ENCODE assay signal across 9 cellular contexts in the genomic region with DNA sequence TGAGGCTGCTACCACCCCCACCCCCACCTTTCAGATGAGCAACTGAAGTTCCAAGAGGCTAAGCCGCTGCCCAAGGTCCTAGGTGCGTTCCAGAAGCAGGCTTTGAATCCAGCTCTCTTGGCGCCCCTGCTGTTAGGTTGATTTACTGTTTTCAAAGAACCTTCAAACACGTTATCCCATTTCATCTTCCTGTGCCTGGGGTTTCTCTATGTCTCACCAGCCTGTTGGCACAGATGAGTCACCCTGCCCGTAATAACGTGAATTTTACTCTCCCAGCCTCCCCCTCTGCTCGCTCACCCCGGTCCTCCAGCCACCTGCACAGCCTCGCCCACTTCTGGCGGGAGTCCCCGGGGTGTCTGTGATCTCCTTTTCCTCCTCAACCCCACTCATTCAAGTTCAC. TPM values are rescaled to one million over a fixed set of nuclear protein-coding genes. Genes with fewer than 3 reads are reported as not detected.
DNase-seq lines count a peak whose midpoint lies in the region; ATAC-seq, FAIRE-seq and TF ChIP-seq lines count a peak whose summit lies in the region.
"Had no signal": no experiment of that assay in that cellular context is flagged by ENCODE, and none has a peak within 500 bp of the region (broad histone marks: within the 10 kb centered on the region; RNA-seq: fewer than 3 reads in every experiment).

No MANE protein-coding gene starts in this region.

- ATAC-seq in GM23338 (peak; percentile 57), sciatic nerve (no peak), lower lobe of right lung (no peak)

- H3K36me3 ChIP-seq in GM23338 (ENCODE audit: insufficient read depth) (no peaks in the 10 kb centered on the region), lower lobe of right lung (no peaks in the 10 kb centered on the region)

- no peak overlapping the region for H3K4me2 ChIP-seq in GM23338
- H3K4me2 ChIP-seq: KMS-11 had no signal

- H3K9me2 ChIP-seq in GM23338 (ENCODE audit: insufficient read depth), result no peaks in the 10 kb centered on the region

- TF ChIP-seq CTCF in GM23338 (conservative IDR thresholded peaks at IDR 0.05; ENCODE audit: low read depth in 2 of 2) (peak; percentile 19 to 31; a peak in 2 of 4 replicates), RWPE1 (conservative IDR thresholded peaks at IDR 0.05; ENCODE audit: low read depth) (0 out of 2 replicates have a peak, but pooled peaks have one; percentile 10), lower lobe of right lung (IDR thresholded peaks at IDR 0.05) (no peak)

- H3K4me3 ChIP-seq in GM23338 (no peak overlapping the region), lower lobe of right lung (no peak overlapping the region)

- CTCF ChIA-PET in RWPE1 (lab: Yijun Ruan, JAX), result interaction anchor here (0.6 to 0.8 kb wide), 6 partner anchors 43 to 352 kb away, joined by 3 to 6 read pairs (median 3); no protein-coding TSS in a partner anchor

- H3K27ac ChIP-seq in GM23338 (ENCODE audit: low read depth) (no peak overlapping the region), RWPE1 (peak overlapping the region; percentile 38), lower lobe of right lung (no peak overlapping the region)
- H3K27ac ChIP-seq: KMS-11 had no signal

- H3K27me3 ChIP-seq in GM23338 (ENCODE audit: insufficient read depth), result no peaks in the 10 kb centered on the region
- no peaks in the 10 kb centered on the region for H3K27me3 ChIP-seq in lower lobe of right lung (ENCODE audit: low read depth)

- no peak for FAIRE-seq in frontal cortex (lab: Jason Lieb, UNC)

- H2AFZ ChIP-seq in GM23338, result peak overlapping the region; percentile 56; the same call in 1 of the 2 replicates

- H3K9me3 ChIP-seq in lower lobe of right lung, result no peaks in the 10 kb centered on the region

- H3K4me1 Mint-ChIP-seq in GM23338, result peaks cover 12% of the 10 kb centered on the region

- no peak overlapping the region for H3K4me3 Mint-ChIP-seq in GM23338

- POLR2A ChIA-PET in RWPE1 (lab: Yijun Ruan, JAX; ENCODE audit: low non-redundant PET), result no interaction called here

- intact Hi-C loops in sciatic nerve (cut with DNase I) (no loop called here), lower lobe of right lung (cut with DNase I) (no loop called here)

- no peak overlapping the region for H3K27ac Mint-ChIP-seq in GM23338

- H3K79me2 ChIP-seq in GM23338 (replicated peaks; ENCODE audit: insufficient read depth), result no peaks in the 10 kb centered on the region

- H3K4me1 ChIP-seq in GM23338 (ENCODE audit: insufficient read depth), result no peaks in the 10 kb centered on the region; the same call in 1 of the 2 replicates
- H3K4me1 ChIP-seq in lower lobe of right lung, result peaks cover 3% of the 10 kb centered on the region

- DNase-seq in GM23338 (ENCODE audit: low spot score) (peak; percentile 55), RWPE1 (ENCODE audit: low spot score) (peak; percentile 64), amniotic epithelial cell (ENCODE audit: low read depth) (peak; percentile 40), NCI-H526 treated with DMSO at 0.1 percent for 48 hours (lab: John Stamatoyannopoulos, UW) (no peak), sciatic nerve (ENCODE audit: low spot score) (no peak), lower lobe of right lung (no peak), frontal cortex (ENCODE audit: low spot score in 2 of 2) (no peak)
- DNase-seq in stimulated activated CD4-positive, alpha-beta T cell treated with anti-CD3 and anti-CD28 coated beads, Interleukin-4, amount 100 ng/mL, for 4 hours, result peak; percentile 53 to 67

- H3K27me3 Mint-ChIP-seq in GM23338 (ENCODE audit: insufficient read depth, low read depth, poor library complexity), result no peaks in the 10 kb centered on the region

- H4K20me1 ChIP-seq in GM23338 (replicated peaks; ENCODE audit: insufficient read depth), result no peaks in the 10 kb centered on the region

- no peaks in the 10 kb centered on the region for H3K36me3 Mint-ChIP-seq in GM23338 (ENCODE audit: low read depth)

- H3F3A ChIP-seq in GM23338 (replicated peaks; ENCODE audit: low read depth), result no peaks in the 10 kb centered on the region

- H3K9me3 Mint-ChIP-seq in GM23338, result no peaks in the 10 kb centered on the region

TF ChIP-seq in GM23338, 12 proteins besides CTCF, POLR2A, EP300 and RAD21 (continues in another document):
- TF ChIP-seq CREB1 (CRISPR knock-in tag; IDR thresholded peaks at IDR 0.05; ENCODE audit: low read depth), result no peak
- TF ChIP-seq, protein P1, sequence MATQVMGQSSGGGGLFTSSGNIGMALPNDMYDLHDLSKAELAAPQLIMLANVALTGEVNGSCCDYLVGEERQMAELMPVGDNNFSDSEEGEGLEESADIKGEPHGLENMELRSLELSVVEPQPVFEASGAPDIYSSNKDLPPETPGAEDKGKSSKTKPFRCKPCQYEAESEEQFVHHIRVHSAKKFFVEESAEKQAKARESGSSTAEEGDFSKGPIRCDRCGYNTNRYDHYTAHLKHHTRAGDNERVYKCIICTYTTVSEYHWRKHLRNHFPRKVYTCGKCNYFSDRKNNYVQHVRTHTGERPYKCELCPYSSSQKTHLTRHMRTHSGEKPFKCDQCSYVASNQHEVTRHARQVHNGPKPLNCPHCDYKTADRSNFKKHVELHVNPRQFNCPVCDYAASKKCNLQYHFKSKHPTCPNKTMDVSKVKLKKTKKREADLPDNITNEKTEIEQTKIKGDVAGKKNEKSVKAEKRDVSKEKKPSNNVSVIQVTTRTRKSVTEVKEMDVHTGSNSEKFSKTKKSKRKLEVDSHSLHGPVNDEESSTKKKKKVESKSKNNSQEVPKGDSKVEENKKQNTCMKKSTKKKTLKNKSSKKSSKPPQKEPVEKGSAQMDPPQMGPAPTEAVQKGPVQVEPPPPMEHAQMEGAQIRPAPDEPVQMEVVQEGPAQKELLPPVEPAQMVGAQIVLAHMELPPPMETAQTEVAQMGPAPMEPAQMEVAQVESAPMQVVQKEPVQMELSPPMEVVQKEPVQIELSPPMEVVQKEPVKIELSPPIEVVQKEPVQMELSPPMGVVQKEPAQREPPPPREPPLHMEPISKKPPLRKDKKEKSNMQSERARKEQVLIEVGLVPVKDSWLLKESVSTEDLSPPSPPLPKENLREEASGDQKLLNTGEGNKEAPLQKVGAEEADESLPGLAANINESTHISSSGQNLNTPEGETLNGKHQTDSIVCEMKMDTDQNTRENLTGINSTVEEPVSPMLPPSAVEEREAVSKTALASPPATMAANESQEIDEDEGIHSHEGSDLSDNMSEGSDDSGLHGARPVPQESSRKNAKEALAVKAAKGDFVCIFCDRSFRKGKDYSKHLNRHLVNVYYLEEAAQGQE (IDR thresholded peaks at IDR 0.05; ENCODE audit: unreplicated experiment), result no peak
- TF ChIP-seq ETS1 (IDR thresholded peaks at IDR 0.05), result no peak
- TF ChIP-seq NANOG (IDR thresholded peaks at IDR 0.05; ENCODE audit: borderline replicate concordance), result no peak
- no peak for TF ChIP-seq POLR2AphosphoS5 (IDR thresholded peaks at IDR 0.05; ENCODE audit: low read depth)
- no peak for TF ChIP-seq ZNF114 (CRISPR knock-in tag; IDR thresholded peaks at IDR 0.05)
- no peak for TF ChIP-seq EZH2 (IDR thresholded peaks at IDR 0.05; ENCODE audit: low read depth, unreplicated experiment)

RNA-seq across cellular contexts. Expression of gene TSEN2, which starts 13.1 kb away (rescaled TPM):
- total RNA-seq in GM23338 (2014; rRNA removed; shearing (Covaris generic)), result 25.8 and 27.7 TPM in 2 replicates
- 24.1 and 30.0 TPM in 2 replicates for polyA plus RNA-seq in GM23338 (2016; fragmentation: Nextera tagmentation; extraction: Ambion mirVana)
- 22.2 TPM for total RNA-seq in sciatic nerve
- total RNA-seq in lower lobe of right lung, result 23.6 TPM
- 39.5 TPM for total RNA-seq in frontal cortex

Comparison
In these comparisons a context has a peak if more than half of its experiments do, and no peak if none do; other contexts are left out.
1. DNase-seq: peak in GM23338 (single experiment), RWPE1 (single experiment), amniotic epithelial cell (single experiment) and stimulated activated CD4-positive, alpha-beta T cell treated with anti-CD3 and anti-CD28 coated beads, Interleukin-4, amount 100 ng/mL, for 4 hours (2 of 2); none in NCI-H526 treated with DMSO at 0.1 percent for 48 hours (single experiment), sciatic nerve (single experiment), lower lobe of right lung (single experiment) and frontal cortex (0 of 2).